ENCODE assay signal across 15 cellular contexts in the genomic region with DNA sequence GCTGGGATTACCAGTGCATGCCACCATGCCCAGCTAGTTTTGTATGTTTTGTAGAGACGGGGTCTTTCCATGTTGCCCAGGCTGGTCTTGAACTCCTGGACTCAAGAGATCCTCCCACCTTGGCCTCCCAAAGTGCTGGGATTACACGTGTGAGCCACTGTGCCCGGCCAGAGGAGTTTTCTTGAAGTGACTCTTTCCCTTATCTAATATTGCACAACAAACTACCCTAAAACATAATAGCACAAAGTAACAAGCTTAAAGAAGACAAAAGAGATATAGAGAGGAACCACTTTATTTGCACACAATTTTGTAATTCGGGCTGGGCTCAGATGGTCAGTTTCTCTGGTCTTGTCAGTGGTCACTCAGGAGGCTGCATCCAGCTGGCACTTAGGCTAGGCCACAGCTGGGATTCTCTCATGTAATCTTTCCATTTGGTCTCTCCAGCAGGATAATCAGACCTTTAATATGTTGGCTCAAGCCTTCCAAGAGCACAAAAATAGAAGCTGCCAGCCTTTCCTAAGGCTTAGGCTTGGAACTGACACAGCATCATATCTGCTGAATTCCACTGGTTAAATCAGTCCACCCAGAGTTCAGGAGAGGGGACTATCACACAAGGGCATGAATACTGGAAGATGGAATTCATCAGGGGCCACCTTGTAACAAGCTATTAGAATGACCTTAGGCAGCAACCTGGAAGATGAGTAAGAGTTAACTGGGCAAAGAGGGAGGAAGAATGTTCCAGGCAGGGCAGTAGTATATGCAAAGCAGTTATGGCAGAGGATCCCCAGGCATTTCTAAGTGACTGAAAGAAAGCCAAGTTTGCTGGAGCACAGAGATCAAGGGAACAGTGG. TPM values are rescaled to one million over a fixed set of nuclear protein-coding genes. Genes with fewer than 3 reads are reported as not detected.
DNase-seq lines count a peak whose midpoint lies in the region; ATAC-seq and TF ChIP-seq lines count a peak whose summit lies in the region.
"Had no signal": no experiment of that assay in that cellular context is flagged by ENCODE, and none has a peak within 500 bp of the region (broad histone marks: within the 10 kb centered on the region; RNA-seq: fewer than 3 reads in every experiment).

No MANE protein-coding gene starts in this region.

- DNase-seq in HCEC 1CT (peak; percentile 34), MCF 10A (ENCODE audit: unreplicated experiment) (peak; percentile 16), left ventricle myocardium inferior (peak; percentile 25), sciatic nerve (ENCODE audit: low spot score) (no peak), NK-92 (lab: John Stamatoyannopoulos, UW; ENCODE audit: unreplicated experiment) (no peak), immature natural killer cell (no peak), amniotic stem cell (lab: John Stamatoyannopoulos, UW) (no peak)
- DNase-seq: activated CD4-positive, alpha-beta T cell treated with anti-CD3 and anti-CD28 coated beads, Interleukin-2, amount 10 ng/mL, durations not matched to agents 7 days and 5 days; activated naive CD4-positive, alpha-beta T cell treated with anti-CD3 and anti-CD28 coated beads for 36 hours; NCI-H2107; SHP77 treated with DMSO at 0.1 percent for 48 hours; stimulated activated CD4-positive, alpha-beta T cell treated with anti-CD3 and anti-CD28 coated beads, Interleukin-12 subunit alpha, Interleukin-12 subunit beta, amount 100 ng/mL, for 4 hours; stimulated activated naive CD4-positive, alpha-beta T cell had no signal

- H3K4me1 Mint-ChIP-seq in MCF 10A (ENCODE audit: insufficient read depth, unreplicated experiment) (peaks cover 24% of the 10 kb centered on the region), immature natural killer cell (no peaks in the 10 kb centered on the region)
- H3K4me1 Mint-ChIP-seq: activated CD4-positive, alpha-beta T cell treated with anti-CD3 and anti-CD28 coated beads, Interleukin-2, amount 10 ng/mL, durations not matched to agents 7 days and 5 days had no signal

- no peaks in the 10 kb centered on the region for H3K36me3 Mint-ChIP-seq in MCF 10A (ENCODE audit: insufficient read depth, unreplicated experiment)
- no peaks in the 10 kb centered on the region for H3K36me3 Mint-ChIP-seq in immature natural killer cell

- intact Hi-C loops in MCF 10A (cut with micrococcal nuclease) = no loop called here
- intact Hi-C loops in left ventricle myocardium inferior (cut with micrococcal nuclease) = no loop called here
- intact Hi-C loops in sciatic nerve (cut with DNase I) = no loop called here

- no peaks in the 10 kb centered on the region for H3K27me3 Mint-ChIP-seq in MCF 10A (ENCODE audit: insufficient read depth, unreplicated experiment)
- H3K27me3 Mint-ChIP-seq in immature natural killer cell (ENCODE audit: low read depth in 3 of 3) = peaks cover 0 to 1% (median 0%) of the 10 kb centered on the region in 3 donors

- CTCF ChIA-PET in MCF 10A (lab: Yijun Ruan, JAX) = interaction anchor here (0.8 to 1.7 kb wide), 7 partner anchors 12 to 57 kb away, joined by 3 to 6 read pairs (median 4); a partner anchor contains a TSS

- TF ChIP-seq CTCF in MCF 10A (IDR thresholded peaks at IDR 0.05; ENCODE audit: unreplicated experiment) (no peak), left ventricle myocardium inferior (IDR thresholded peaks at IDR 0.05; ENCODE audit: borderline replicate concordance) (no peak)

- BruUV-seq in MCF 10A (replicated peaks; lab: Mats Ljungman, UMichigan) = no TSS peak

- H3K27ac ChIP-seq in left ventricle myocardium inferior (replicated peaks) = peak overlapping the region; percentile 82
- H3K27ac ChIP-seq: BLaER1 treated with 17β-estradiol and CSF1 and Interleukin-3, amounts not matched to agents 10 nM and 100 nM had no signal

- no peak overlapping the region for H3K4me3 ChIP-seq in left ventricle myocardium inferior
- H3K4me3 ChIP-seq: BLaER1 treated with 17β-estradiol and CSF1 and Interleukin-3, amounts not matched to agents 10 nM and 100 nM had no signal

- no peaks in the 10 kb centered on the region for H3K9me3 Mint-ChIP-seq in MCF 10A (ENCODE audit: unreplicated experiment)
- no peaks in the 10 kb centered on the region for H3K9me3 Mint-ChIP-seq in immature natural killer cell
- H3K9me3 Mint-ChIP-seq: activated CD4-positive, alpha-beta T cell treated with anti-CD3 and anti-CD28 coated beads, Interleukin-2, amount 10 ng/mL, durations not matched to agents 7 days and 5 days; activated naive CD4-positive, alpha-beta T cell treated with anti-CD3 and anti-CD28 coated beads for 36 hours had no signal

- H3K9me3 ChIP-seq in left ventricle myocardium inferior (replicated peaks) = no peaks in the 10 kb centered on the region
- H3K9me3 ChIP-seq: BLaER1 treated with 17β-estradiol and CSF1 and Interleukin-3, amounts not matched to agents 10 nM and 100 nM had no signal

- POLR2A ChIA-PET in MCF 10A (lab: Yijun Ruan, JAX) = interaction anchor here (0.6 to 8.7 kb wide), 5 partner anchors 9 to 342 kb away, joined by 3 to 61 read pairs (median 13); a partner anchor contains a TSS

- H3K27me3 ChIP-seq in left ventricle myocardium inferior (ENCODE audit: low read depth) = no peaks in the 10 kb centered on the region
- H3K27me3 ChIP-seq: BLaER1 treated with 17β-estradiol and CSF1 and Interleukin-3, amounts not matched to agents 10 nM and 100 nM had no signal

- H3K27ac Mint-ChIP-seq in MCF 10A (ENCODE audit: low read depth, unreplicated experiment) (peak overlapping the region; percentile 4), immature natural killer cell (no peak overlapping the region)
- H3K27ac Mint-ChIP-seq: activated CD4-positive, alpha-beta T cell treated with anti-CD3 and anti-CD28 coated beads, Interleukin-2, amount 10 ng/mL, durations not matched to agents 7 days and 5 days; activated naive CD4-positive, alpha-beta T cell treated with anti-CD3 and anti-CD28 coated beads for 36 hours had no signal

- no peaks in the 10 kb centered on the region for H3K36me3 ChIP-seq in left ventricle myocardium inferior
- H3K36me3 ChIP-seq: BLaER1 treated with 17β-estradiol and CSF1 and Interleukin-3, amounts not matched to agents 10 nM and 100 nM had no signal

- H3K4me3 Mint-ChIP-seq in MCF 10A (ENCODE audit: unreplicated experiment) = no peak overlapping the region
- no peak overlapping the region for H3K4me3 Mint-ChIP-seq in immature natural killer cell
- H3K4me3 Mint-ChIP-seq: activated CD4-positive, alpha-beta T cell treated with anti-CD3 and anti-CD28 coated beads, Interleukin-2, amount 10 ng/mL, durations not matched to agents 7 days and 5 days; activated naive CD4-positive, alpha-beta T cell treated with anti-CD3 and anti-CD28 coated beads for 36 hours had no signal

- ATAC-seq in sciatic nerve (peak; percentile 73), HG02798 (IDR thresholded peaks at IDR 0.05; ENCODE audit: poor library complexity, unreplicated experiment) (no peak)

- peaks cover 49% of the 10 kb centered on the region for H3K4me1 ChIP-seq in left ventricle myocardium inferior

RNA-seq across cellular contexts. Expression of a gene that starts 56.7 kb away (rescaled TPM):
- 158 and 183 TPM in 2 replicates for total RNA-seq in MCF 10A (2022)
- 180 TPM for total RNA-seq in left ventricle myocardium inferior
- 333 TPM for total RNA-seq in sciatic nerve
- 100 to 1,000 TPM; 255 to 629 (median 491) TPM for polyA plus RNA-seq in immature natural killer cell

Comparison
In these comparisons a context has a peak if more than half of its experiments do, and no peak if none do; other contexts are left out.
1. DNase-seq: peak in HCEC 1CT (single experiment), MCF 10A (single experiment) and left ventricle myocardium inferior (single experiment); none in sciatic nerve (single experiment), NK-92 (single experiment), immature natural killer cell (0 of 3) and amniotic stem cell (single experiment).